10 cellular contexts compared by ENCODE assay signal in the genomic region with DNA sequence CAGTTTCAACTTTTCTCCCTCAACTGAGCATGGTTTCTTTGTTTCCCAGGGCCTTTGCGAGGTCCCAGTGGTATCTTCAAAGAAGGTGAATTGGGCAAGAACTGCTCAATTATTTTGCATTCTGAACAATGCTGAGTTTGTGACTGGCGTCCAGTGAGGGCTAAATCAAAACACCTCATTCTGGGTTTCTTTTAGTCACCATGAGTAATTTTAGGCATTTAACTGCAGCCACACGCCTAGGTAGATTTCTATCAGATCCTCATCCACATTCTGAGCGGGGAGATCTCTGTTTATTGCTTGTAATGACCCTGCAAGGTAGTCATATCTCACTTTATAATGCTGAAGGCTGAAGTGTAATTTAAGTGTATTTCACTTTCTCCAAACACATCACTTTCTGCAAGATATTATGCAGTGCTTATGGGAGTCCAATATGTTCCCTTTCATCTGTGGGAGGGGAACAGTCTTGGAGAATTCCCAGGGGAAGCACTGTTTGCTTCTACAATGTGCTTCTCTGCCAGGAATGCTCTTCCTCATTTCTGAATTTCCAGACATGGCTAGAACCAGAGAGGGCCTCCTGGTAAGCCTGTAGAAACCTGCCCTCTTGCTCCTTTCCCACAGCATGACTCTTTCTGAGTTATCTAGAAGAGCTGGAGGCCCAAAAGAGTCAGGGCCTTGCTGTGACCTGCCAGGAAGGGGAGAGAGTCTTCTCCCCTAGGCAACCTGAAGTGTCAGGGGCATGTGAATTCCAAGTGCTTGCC.
DNase-seq lines count a peak whose midpoint lies in the region; ATAC-seq, FAIRE-seq and TF ChIP-seq lines count a peak whose summit lies in the region.
"Had no signal": no experiment of that assay in that cellular context is flagged by ENCODE, and none has a peak within 500 bp of the region (broad histone marks: within the 10 kb centered on the region; RNA-seq: fewer than 3 reads in every experiment).

No MANE protein-coding gene starts in this region.

- no peak overlapping the region; the same call in 1 of the 2 replicates for H3K4me2 ChIP-seq in PC-3 (ENCODE audit: low read length)

- H3K4me3 Mint-ChIP-seq in activated CD8-positive, alpha-beta memory T cell treated with anti-CD3 and anti-CD28 coated beads, Interleukin-2, amount 10 ng/mL, durations not matched to agents 7 days and 5 days = no peak overlapping the region

- no peaks in the 10 kb centered on the region for H3K36me3 ChIP-seq in PC-3 (ENCODE audit: low read depth, low read length)

- no peak overlapping the region for H3K9ac ChIP-seq in PC-3 (ENCODE audit: low read length)

- H4K20me1 ChIP-seq in PC-3 (ENCODE audit: low read length) = no peaks in the 10 kb centered on the region

- H3F3A ChIP-seq in PC-3 (ENCODE audit: low read length, unreplicated experiment) = no peaks in the 10 kb centered on the region

- peak; percentile 45 to 68 for ATAC-seq in activated naive CD4-positive, alpha-beta T cell treated with anti-CD3 and anti-CD28 coated beads, Interleukin-2, amount 50 U/mL, for 72 hours
- ATAC-seq in PC-3 (peak; percentile 78), HG03196 (IDR thresholded peaks at IDR 0.05; ENCODE audit: unreplicated experiment) (no peak), HG02798 (IDR thresholded peaks at IDR 0.05; ENCODE audit: poor library complexity, unreplicated experiment) (no peak)
- no peak for ATAC-seq in activated CD8-positive, alpha-beta memory T cell treated with anti-CD3 and anti-CD28 coated beads, Interleukin-2, amount 10 ng/mL, durations not matched to agents 7 days and 5 days

- H3K27ac ChIP-seq in PC-3 (ENCODE audit: low read length) = peak overlapping the region; percentile 57

- peaks cover 9% of the 10 kb centered on the region for H3K27me3 Mint-ChIP-seq in activated CD8-positive, alpha-beta memory T cell treated with anti-CD3 and anti-CD28 coated beads, Interleukin-2, amount 10 ng/mL, durations not matched to agents 7 days and 5 days

- peaks cover 7% of the 10 kb centered on the region for H3K4me1 Mint-ChIP-seq in activated CD8-positive, alpha-beta memory T cell treated with anti-CD3 and anti-CD28 coated beads, Interleukin-2, amount 10 ng/mL, durations not matched to agents 7 days and 5 days

- H3K4me1 ChIP-seq in PC-3 (ENCODE audit: insufficient read depth, low read length) = peaks cover 18% of the 10 kb centered on the region

- no peak overlapping the region for H2AFZ ChIP-seq in PC-3 (ENCODE audit: low read length)

- H3K36me3 Mint-ChIP-seq in activated naive CD4-positive, alpha-beta T cell treated with anti-CD3 and anti-CD28 coated beads, Interleukin-2, amount 50 U/mL, for 72 hours = no peaks in the 10 kb centered on the region
- no peaks in the 10 kb centered on the region for H3K36me3 Mint-ChIP-seq in activated CD8-positive, alpha-beta memory T cell treated with anti-CD3 and anti-CD28 coated beads, Interleukin-2, amount 10 ng/mL, durations not matched to agents 7 days and 5 days

- DNase-seq in activated naive CD4-positive, alpha-beta T cell treated with anti-CD3 and anti-CD28 coated beads, Interleukin-2, amount 50 U/mL, for 72 hours (ENCODE audit: low spot score in 2 of 2) = no peak
- no peak for DNase-seq in activated naive CD4-positive, alpha-beta T cell (lab: John Stamatoyannopoulos, UW)
- DNase-seq in PC-3 (peak; percentile 64), fibroblast of villous mesenchyme (ENCODE audit: low read depth) (peak; percentile 63), urothelium cell line (ENCODE audit: low spot score) (peak; percentile 25)
- DNase-seq in activated CD8-positive, alpha-beta memory T cell treated with anti-CD3 and anti-CD28 coated beads, Interleukin-2, amount 10 ng/mL, durations not matched to agents 7 days and 5 days = no peak
- DNase-seq: caudate nucleus, NCI-H446 had no signal

- no peak overlapping the region for H3K27ac Mint-ChIP-seq in activated naive CD4-positive, alpha-beta T cell treated with anti-CD3 and anti-CD28 coated beads, Interleukin-2, amount 50 U/mL, for 72 hours
- H3K27ac Mint-ChIP-seq in activated CD8-positive, alpha-beta memory T cell treated with anti-CD3 and anti-CD28 coated beads, Interleukin-2, amount 10 ng/mL, durations not matched to agents 7 days and 5 days = no peak overlapping the region

- CTCF ChIA-PET in PC-3 (lab: Charles Lee) = no interaction called here
- CTCF ChIA-PET in activated CD8-positive, alpha-beta memory T cell treated with anti-CD3 and anti-CD28 coated beads, Interleukin-2, amount 10 ng/mL, durations not matched to agents 7 days and 5 days (lab: Charles Lee) = interaction anchor here (1.2 to 3.2 kb wide), 4 partner anchors 11 to 132 kb away, joined by 4 to 10 read pairs (median 6); no protein-coding TSS in a partner anchor

- intact Hi-C loops in PC-3 (cut with micrococcal nuclease) = no loop called here

- peaks cover 0 to 4% of the 10 kb centered on the region in 2 donors for H3K9me3 Mint-ChIP-seq in activated naive CD4-positive, alpha-beta T cell treated with anti-CD3 and anti-CD28 coated beads, Interleukin-2, amount 50 U/mL, for 72 hours
- no peaks in the 10 kb centered on the region for H3K9me3 Mint-ChIP-seq in activated CD8-positive, alpha-beta memory T cell treated with anti-CD3 and anti-CD28 coated beads, Interleukin-2, amount 10 ng/mL, durations not matched to agents 7 days and 5 days (ENCODE audit: low read depth)

- H3K79me2 ChIP-seq in PC-3 (ENCODE audit: low read length) = no peaks in the 10 kb centered on the region

- no peaks in the 10 kb centered on the region for H3K9me2 ChIP-seq in PC-3 (replicated peaks; ENCODE audit: low read length)

- H3K9me3 ChIP-seq in PC-3 (ENCODE audit: low read length) = no peaks in the 10 kb centered on the region

- POLR2A ChIA-PET in PC-3 (lab: Charles Lee; ENCODE audit: unreplicated experiment) = no interaction called here

- no TSS peak for BruUV-seq in PC-3 (replicated peaks; lab: Mats Ljungman, UMichigan)

- no peak for FAIRE-seq in urothelium cell line (lab: Jason Lieb, UNC)

- H3K27me3 ChIP-seq in PC-3 (ENCODE audit: low read length) = no peaks in the 10 kb centered on the region

- TF ChIP-seq CTCF in PC-3 (conservative IDR thresholded peaks at IDR 0.05; ENCODE audit: low read depth, low read length) (no peak), fibroblast of villous mesenchyme (IDR thresholded peaks at IDR 0.05; ENCODE audit: insufficient read depth, low read depth, low read length) (no peak)

- H3K4me3 ChIP-seq in PC-3 (ENCODE audit: low read length) (no peak overlapping the region), fibroblast of villous mesenchyme (ENCODE audit: low read depth, low read length) (no peak overlapping the region)

Comparison
In these comparisons a context has a peak if more than half of its experiments do, and no peak if none do; other contexts are left out.
1. ATAC-seq: peak in activated naive CD4-positive, alpha-beta T cell treated with anti-CD3 and anti-CD28 coated beads, Interleukin-2, amount 50 U/mL, for 72 hours (2 of 2) and PC-3 (single experiment); none in activated CD8-positive, alpha-beta memory T cell treated with anti-CD3 and anti-CD28 coated beads, Interleukin-2, amount 10 ng/mL, durations not matched to agents 7 days and 5 days (single experiment), HG03196 (single experiment) and HG02798 (single experiment).
2. DNase-seq: peak in PC-3 (single experiment), fibroblast of villous mesenchyme (single experiment) and urothelium cell line (single experiment); none in activated naive CD4-positive, alpha-beta T cell treated with anti-CD3 and anti-CD28 coated beads, Interleukin-2, amount 50 U/mL, for 72 hours (0 of 2), activated naive CD4-positive, alpha-beta T cell (0 of 4) and activated CD8-positive, alpha-beta memory T cell treated with anti-CD3 and anti-CD28 coated beads, Interleukin-2, amount 10 ng/mL, durations not matched to agents 7 days and 5 days (single experiment).